In the genomic region with DNA sequence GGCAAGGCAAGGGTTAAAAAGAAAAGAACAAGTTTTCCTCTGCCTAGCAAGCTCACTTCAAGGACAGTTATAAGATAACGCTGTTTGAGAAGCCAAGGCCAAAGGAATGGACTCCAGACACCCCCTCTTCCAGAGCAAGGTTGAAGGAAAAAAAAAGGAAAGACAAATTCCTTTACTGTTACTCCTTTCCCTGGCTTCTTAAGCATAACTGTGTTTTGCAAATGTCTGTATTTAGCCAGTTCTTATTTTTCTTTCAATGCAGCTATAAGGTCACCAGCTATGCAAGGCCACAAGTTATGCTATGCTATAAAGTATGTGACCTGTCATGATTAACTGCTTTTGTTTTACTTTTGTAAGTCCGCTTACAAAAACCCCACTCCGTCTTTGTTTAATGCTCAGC, we compare ENCODE assay signal across 22 cellular contexts.
"Had no signal": no experiment of that assay in that cellular context is flagged by ENCODE, and none has a peak within 500 bp of the region (broad histone marks: within the 10 kb centered on the region; RNA-seq: fewer than 3 reads in every experiment).

No MANE protein-coding gene starts in this region.

- H3K27ac ChIP-seq: body of pancreas, coronary artery, left ventricle myocardium inferior, pancreas, psoas muscle, right atrium auricular region, upper lobe of left lung had no signal

- H3K4me3 ChIP-seq: body of pancreas, coronary artery, esophagus muscularis mucosa, left ventricle myocardium inferior, pancreas, psoas muscle, right atrium auricular region, upper lobe of left lung had no signal

- H3K27me3 ChIP-seq: body of pancreas, esophagus muscularis mucosa, pancreas, right atrium auricular region, upper lobe of left lung had no signal

- H3K9me3 ChIP-seq: body of pancreas, esophagus muscularis mucosa, pancreas, psoas muscle, right atrium auricular region, upper lobe of left lung had no signal

- ATAC-seq: activated naive CD4-positive, alpha-beta T cell treated with anti-CD3 and anti-CD28 coated beads, Interleukin-2, amount 50 U/mL, for 72 hours; activated T-helper 17 cell treated with anti-CD3 and anti-CD28 coated beads, Interleukin-2, amount 50 U/mL, for 72 hours; body of pancreas; natural killer cell; pancreas; psoas muscle; stimulated activated naive CD8-positive, alpha-beta T cell treated with anti-CD3 and anti-CD28 coated beads, Interleukin-15, Interleukin-2, amounts not matched to agents 100 U/mL and 50 U/mL, for 24 hours; WTC11 had no signal

- H3K4me1 ChIP-seq: left ventricle myocardium inferior, right atrium auricular region, upper lobe of left lung had no signal

- DNase-seq: activated CD8-positive, alpha-beta memory T cell treated with anti-CD3 and anti-CD28 coated beads for 24 hours; activated CD8-positive, alpha-beta memory T cell treated with anti-CD3 and anti-CD28 coated beads, Interleukin-2, amount 50 U/mL, for 4 hours; activated T-cell treated with anti-CD3 and anti-CD28 coated beads, Interleukin-2, amount 50 U/mL, for 24 hours; amniotic stem cell; body of pancreas; central memory CD4-positive, alpha-beta T cell; kidney glomerular epithelial cell; left ventricle myocardium inferior; midbrain; natural killer cell; pancreas; psoas muscle; stimulated activated CD4-positive, alpha-beta T cell treated with anti-CD3 and anti-CD28 coated beads, Interleukin-4, amount 100 ng/mL, for 4 hours; stimulated activated naive CD8-positive, alpha-beta T cell treated with anti-CD3 and anti-CD28 coated beads, Interleukin-15, Interleukin-2, amounts not matched to agents 100 U/mL and 50 U/mL, for 24 hours; T1000; upper lobe of left lung had no signal
